Comparison of ENCODE assay signal across 9 cellular contexts in genomic region chr10:26448706-26449435, GRCh38. TPM values are rescaled to one million over a fixed set of nuclear protein-coding genes. Genes with fewer than 3 reads are reported as not detected.
A peak's percentile ranks its signal among the peaks of the same experiment; 100 is the strongest.
DNase-seq lines count a peak whose midpoint lies in the region; ATAC-seq and TF ChIP-seq lines count a peak whose summit lies in the region.
"Had no signal": no experiment of that assay in that cellular context is flagged by ENCODE, and none has a peak within 500 bp of the region (broad histone marks: within the 10 kb centered on the region; RNA-seq: fewer than 3 reads in every experiment).

No MANE protein-coding gene starts in this region.

- no peak overlapping the region for H2AFZ ChIP-seq in hepatocyte

- no peak for TF ChIP-seq CTCF in Peyer's patch (IDR thresholded peaks at IDR 0.05)
- no peak for TF ChIP-seq CTCF in hepatocyte (IDR thresholded peaks at IDR 0.05; ENCODE audit: poor library complexity)

- H3K9me2 ChIP-seq in hepatocyte (replicated peaks; ENCODE audit: insufficient read depth): no peaks in the 10 kb centered on the region

- DNase-seq in Peyer's patch: peak in 2 of 3 donors; percentile 78 to 89
- DNase-seq in effector memory CD4-positive, alpha-beta T cell: peak; percentile 67 to 74 (median 67)
- DNase-seq in substantia nigra (lab: John Stamatoyannopoulos, UW): no peak
- no peak for DNase-seq in hepatocyte (ENCODE audit: low spot score)
- DNase-seq in hepatic stellate cell (ENCODE audit: low spot score): no peak
- DNase-seq in hippocampal formation (lab: John Stamatoyannopoulos, UW): no peak

- H3K4me1 ChIP-seq in Peyer's patch (peaks cover 0 to 13% (median 2%) of the 10 kb centered on the region in 4 donors), hepatocyte (ENCODE audit: insufficient read depth) (no peaks in the 10 kb centered on the region)
- peaks cover 51% of the 10 kb centered on the region for H3K4me1 ChIP-seq in effector memory CD4-positive, alpha-beta T cell (ENCODE audit: control insufficient read depth, insufficient read depth, low read length, poor library complexity, severe bottlenecking)

- WGBS in hepatocyte (ENCODE audit: low lambda C conversion rate, missing lambda C conversion rate): 93% methylated on average over 8 of the region's 8 CpGs

- peak; percentile 74 for ATAC-seq in GM18520 (IDR thresholded peaks at IDR 0.05; ENCODE audit: unreplicated experiment)
- ATAC-seq in HG02678 (IDR thresholded peaks at IDR 0.05; ENCODE audit: unreplicated experiment): peak; percentile 92

- H3K4me3 ChIP-seq in Peyer's patch: no peak overlapping the region
- H3K4me3 ChIP-seq in effector memory CD4-positive, alpha-beta T cell (ENCODE audit: insufficient read depth, low read depth, low read length, poor library complexity, severe bottlenecking): peak overlapping the region; percentile 11
- H3K4me3 ChIP-seq in hepatocyte: no peak overlapping the region

- no peak overlapping the region for H3K4me2 ChIP-seq in hepatocyte

- TF ChIP-seq POLR2A in Peyer's patch (IDR thresholded peaks at IDR 0.05): no peak

- H3K27ac ChIP-seq in Peyer's patch: peak overlapping the region; percentile 7 to 77 (median 68)
- H3K27ac ChIP-seq in effector memory CD4-positive, alpha-beta T cell (ENCODE audit: insufficient read depth, low read length, poor library complexity, severe bottlenecking): peak overlapping the region; percentile 76
- no peak overlapping the region for H3K27ac ChIP-seq in substantia nigra (ENCODE audit: low read depth, low read length, poor library complexity, severe bottlenecking)
- no peak overlapping the region for H3K27ac ChIP-seq in hepatocyte
- H3K27ac ChIP-seq: epithelial cell of prostate had no signal

- H3K27me3 ChIP-seq in Peyer's patch: no peaks in the 10 kb centered on the region
- H3K27me3 ChIP-seq in effector memory CD4-positive, alpha-beta T cell (replicated peaks; ENCODE audit: control insufficient read depth, insufficient read depth, low read length, poor library complexity, severe bottlenecking): no peaks in the 10 kb centered on the region
- no peaks in the 10 kb centered on the region for H3K27me3 ChIP-seq in hepatocyte

- no peaks in the 10 kb centered on the region for H4K20me1 ChIP-seq in hepatocyte (ENCODE audit: insufficient read depth, poor library complexity, severe bottlenecking)

- H3K79me2 ChIP-seq in hepatocyte: no peaks in the 10 kb centered on the region

- no peaks in the 10 kb centered on the region for H3K9me3 ChIP-seq in Peyer's patch
- H3K9me3 ChIP-seq in effector memory CD4-positive, alpha-beta T cell (ENCODE audit: control insufficient read depth, low read length): no peaks in the 10 kb centered on the region
- no peaks in the 10 kb centered on the region for H3K9me3 ChIP-seq in hepatocyte (ENCODE audit: low read depth)

- no peaks in the 10 kb centered on the region for H3K36me3 ChIP-seq in Peyer's patch
- H3K36me3 ChIP-seq in effector memory CD4-positive, alpha-beta T cell (ENCODE audit: control insufficient read depth, insufficient read depth, low read length): peaks cover 3% of the 10 kb centered on the region
- H3K36me3 ChIP-seq in hepatocyte (replicated peaks; ENCODE audit: insufficient read depth, low read depth): no peaks in the 10 kb centered on the region

RNA-seq across cellular contexts. Expression of gene APBB1IP, which starts 10.7 kb away (rescaled TPM):
- total RNA-seq in Peyer's patch: 10 to 100 TPM in 1 of 4 donors, 1 to 10 TPM in 3; 3.3 to 32.2 (median 4.9) TPM
- 1.1 and 1.6 TPM in 2 replicates for total RNA-seq in hepatocyte
- polyA plus RNA-seq in hepatocyte: 1.8 and 2.0 TPM in 2 replicates

Comparison
In these comparisons a context has a peak if more than half of its experiments do, and no peak if none do; other contexts are left out.
1. DNase-seq: peak in Peyer's patch (2 of 3) and effector memory CD4-positive, alpha-beta T cell (3 of 3); none in substantia nigra (0 of 49), hepatocyte (single experiment), hepatic stellate cell (single experiment) and hippocampal formation (0 of 2).
2. H3K27ac ChIP-seq: peak in Peyer's patch (4 of 4) and effector memory CD4-positive, alpha-beta T cell (single experiment); none in substantia nigra (single experiment) and hepatocyte (single experiment).